In genomic region chr1:15684468-15685283, GRCh38 we compare ENCODE assay signal across 8 cellular contexts. TPM values are rescaled to one million over a fixed set of nuclear protein-coding genes. Genes with fewer than 3 reads are reported as not detected.
DNase-seq lines count a peak whose midpoint lies in the region; ATAC-seq, FAIRE-seq and TF ChIP-seq lines count a peak whose summit lies in the region.

No MANE protein-coding gene starts in this region.

- peak; percentile 85 for ATAC-seq in K562
- no peak for ATAC-seq in GM18858 (IDR thresholded peaks at IDR 0.05; ENCODE audit: unreplicated experiment)

- H3K9me3 ChIP-seq in SK-N-MC (ENCODE audit: low read depth, low read length), result no peaks in the 10 kb centered on the region
- H3K9me3 ChIP-seq in K562 (replicated peaks; ENCODE audit: control insufficient read depth, insufficient read depth, low read depth, low read length), result no peaks in the 10 kb centered on the region; the same call in 1 of the 2 replicates
- H3K9me3 ChIP-seq in iPS-18c (ENCODE audit: control insufficient read depth, insufficient read depth, low read length), result no peaks in the 10 kb centered on the region
- no peaks in the 10 kb centered on the region for H3K9me3 ChIP-seq in smooth muscle cell (replicated peaks; ENCODE audit: low read depth)

- no peaks in the 10 kb centered on the region for H3K36me3 ChIP-seq in SK-N-MC (ENCODE audit: insufficient read depth, low read length)
- H3K36me3 ChIP-seq in K562 (ENCODE audit: control insufficient read depth, insufficient read depth, low read length), result peaks cover 20% of the 10 kb centered on the region
- no peaks in the 10 kb centered on the region for H3K36me3 ChIP-seq in smooth muscle cell (ENCODE audit: low read depth)

- peak; percentile 45 for DNase-seq in EH (ENCODE audit: low read depth)
- no peak for DNase-seq in HFF-Myc (ENCODE audit: extremely low read depth, low read depth)
- DNase-seq in SK-N-MC (ENCODE audit: low read depth, low spot score), result no peak
- DNase-seq in K562 (ENCODE audit: extremely low read depth in 1 of 4, low spot score in 3 of 4), result peak; percentile 79 to 90 (median 88)
- DNase-seq in smooth muscle cell (lab: John Stamatoyannopoulos, UW; ENCODE audit: unreplicated experiment), result no peak
- no peak for DNase-seq in ureter (ENCODE audit: low spot score)

- intact Hi-C loops in K562 (cut with micrococcal nuclease), result no loop called here

- no peak; the same call in 1 of the 2 replicates for TF ChIP-seq EP300 in K562 (IDR thresholded peaks at IDR 0.05; ENCODE audit: low read length)

- TF ChIP-seq CTCF in HFF-Myc (IDR thresholded peaks at IDR 0.05; ENCODE audit: low read depth, low read length, missing control alignments), result no peak
- no peak; a peak in 1 of 6 replicates for TF ChIP-seq CTCF in K562 (IDR thresholded peaks at IDR 0.05 in 2 of 3, conservative IDR thresholded peaks at IDR 0.05 in 1 of 3; ENCODE audit: insufficient read depth in 2 of 3, low read depth in 1 of 3, low read length in 3 of 3)
- TF ChIP-seq CTCF in smooth muscle cell (IDR thresholded peaks at IDR 0.05; ENCODE audit: borderline replicate concordance, insufficient read depth, poor library complexity, severe bottlenecking), result no peak

- H3K79me2 ChIP-seq in K562 (ENCODE audit: control insufficient read depth, insufficient read depth, low read length) (peaks cover 53% of the 10 kb centered on the region), smooth muscle cell (ENCODE audit: low read depth) (peaks cover 52% of the 10 kb centered on the region)

- H3F3A ChIP-seq in smooth muscle cell (ENCODE audit: low read depth), result peaks cover 9% of the 10 kb centered on the region

- peak overlapping the region; percentile 43 for H2AFZ ChIP-seq in K562 (ENCODE audit: low read depth, low read length)
- peak overlapping the region; percentile 79 for H2AFZ ChIP-seq in smooth muscle cell (ENCODE audit: low read depth)

- H3K9ac ChIP-seq in SK-N-MC (ENCODE audit: insufficient read length) (peak overlapping the region; percentile 77), K562 (ENCODE audit: insufficient read depth in 1 of 2, low read depth in 2 of 2, low read length in 2 of 2) (peak overlapping the region; percentile 83 to 97), smooth muscle cell (ENCODE audit: low read depth) (peak overlapping the region; percentile 94)

- no peaks in the 10 kb centered on the region for H4K20me1 ChIP-seq in K562 (replicated peaks; ENCODE audit: control insufficient read depth, insufficient read depth, low read length)
- H4K20me1 ChIP-seq in smooth muscle cell (ENCODE audit: low read depth), result peaks cover 48% of the 10 kb centered on the region

- H3K4me1 ChIP-seq in K562 (replicated peaks in 1 of 2; ENCODE audit: control insufficient read depth in 2 of 2, insufficient read depth in 2 of 2, low read length in 2 of 2) (peaks cover 18 to 31% of the 10 kb centered on the region in 2 experiments; a peak in 4 of 5 replicates), smooth muscle cell (ENCODE audit: low read depth) (peaks cover 10% of the 10 kb centered on the region)

- H3K9me1 ChIP-seq in K562 (ENCODE audit: control insufficient read depth, insufficient read depth, low read length), result no peaks in the 10 kb centered on the region

- H3K27me3 ChIP-seq in K562 (ENCODE audit: control insufficient read depth in 2 of 2, insufficient read depth in 2 of 2, low read length in 2 of 2) (no peaks in the 10 kb centered on the region), smooth muscle cell (ENCODE audit: low read depth) (no peaks in the 10 kb centered on the region)

- WGBS in K562 (ENCODE audit: insufficient coverage, low coverage, missing lambda C conversion rate), result 1% methylated on average over 32 of the region's 72 CpGs
- WGBS in smooth muscle cell (ENCODE audit: low lambda C conversion rate), result under 1% methylated on average over 29 of the region's 72 CpGs

- POLR2A ChIA-PET in K562 (lab: Yijun Ruan, JAX), result interaction anchor here (0.9 to 2.0 kb wide), 5 partner anchors 8 to 17 kb away, joined by 3 to 6 read pairs (median 4); no protein-coding TSS in a partner anchor

- no TSS peak for BruUV-seq in K562 (replicated peaks; lab: Mats Ljungman, UMichigan)

- FAIRE-seq in K562 (lab: Jason Lieb, UNC), result peak; percentile 78

- CTCF ChIA-PET in K562 (lab: Yijun Ruan, JAX; ENCODE audit: low intra/inter-chr PET ratio), result interaction anchor here (0.7 kb wide), 1 partner anchor 139 kb away, joined by 4 read pairs; no protein-coding TSS in a partner anchor

- H3K4me2 ChIP-seq in K562 (ENCODE audit: insufficient read depth, low read length) (peak overlapping the region; percentile 85), smooth muscle cell (peak overlapping the region; percentile 94)

- peak; percentile 22; the same call in 1 of the 2 replicates for TF ChIP-seq POLR2A in K562 (conservative IDR thresholded peaks at IDR 0.05)

- H3K4me3 ChIP-seq in HFF-Myc (replicated peaks; ENCODE audit: low read depth, low read length), result peak overlapping the region; percentile 73
- peak overlapping the region; percentile 82 for H3K4me3 ChIP-seq in SK-N-MC
- peak overlapping the region; percentile 96 for H3K4me3 ChIP-seq in K562
- H3K4me3 ChIP-seq in iPS-18c (ENCODE audit: insufficient read depth, low read depth, low read length), result peak overlapping the region; percentile 75
- peak overlapping the region; percentile 99 for H3K4me3 ChIP-seq in smooth muscle cell

- H3K27ac ChIP-seq in SK-N-MC (0 out of 2 replicates have a peak overlapping the region, but pooled peaks have one; percentile 1), K562 (ENCODE audit: extremely low read depth, low read depth, low read length) (peak overlapping the region; percentile 86), smooth muscle cell (ENCODE audit: low read depth) (peak overlapping the region; percentile 81)

- in situ Hi-C loops in K562 (cut with MboI), result no loop called here

- TF ChIP-seq RAD21 in K562 (CRISPR knock-in tag; conservative IDR thresholded peaks at IDR 0.05 in 1 of 2, IDR thresholded peaks at IDR 0.05 in 1 of 2), result no peak

RNA-seq across cellular contexts. Expression of gene PLEKHM2, which starts 0.6 kb away (rescaled TPM):
- 33.4 and 106 TPM in 2 replicates for total RNA-seq in K562 (2011; cell fraction: chromatin; rRNA removed; ENCODE audit: low replicate concordance)
- 69.5 and 71.2 TPM in 2 replicates for total RNA-seq in K562 (2011; cell fraction: nucleolus; rRNA removed)
- 36.4 and 44.3 TPM in 2 replicates for total RNA-seq in K562 (2011; cell fraction: nucleoplasm; rRNA removed)
- 28.6 and 36.7 TPM in 2 replicates for total RNA-seq in K562 (2014; rRNA removed)
- total RNA-seq in K562 (2014; rRNA removed; fragmentation: Illumina TruSeq; extraction: Trizol), result 7.8 and 15.6 TPM in 2 replicates
- 33.2 and 34.3 TPM in 2 replicates for total RNA-seq in K562 (2015; rRNA removed; fragmentation: Illumina TruSeq; extraction: Trizol)
- 63.7 and 65.3 TPM in 2 replicates for total RNA-seq in K562 (2021)
- 34.9 and 54.1 TPM in 2 replicates for polyA plus RNA-seq in K562 (2011; rRNA removed)
- 50.7 and 63.4 TPM in 2 replicates for polyA plus RNA-seq in K562 (2011; cell fraction: cytosol; rRNA removed)
- polyA plus RNA-seq in K562 (2011; cell fraction: nucleus; rRNA removed), result 122 and 150 TPM in 2 replicates
- polyA plus RNA-seq in K562 (2012), result 43.7 and 66.8 TPM in 2 replicates
- polyA plus RNA-seq in K562 (2014; fragmentation: Illumina TruSeq; extraction: Trizol), result 35.1 and 47.8 TPM in 2 replicates
- under 1 TPM; 0.27 to 0.78 TPM for polyA plus RNA-seq in K562 (2014; fragmentation: Nextera tagmentation; extraction: Ambion mirVana)
- 41.1 and 42.7 TPM in 2 replicates for polyA plus RNA-seq in K562 (2014; rRNA removed)
- 17.2 and 24.3 TPM in 2 replicates for polyA minus RNA-seq in K562 (2011; rRNA and poly(A)+ RNA removed)
- 35.5 and 58.1 TPM in 2 replicates for polyA minus RNA-seq in K562 (2011; cell fraction: cytosol; rRNA and poly(A)+ RNA removed)
- 17.6 and 24.7 TPM in 2 replicates for polyA minus RNA-seq in K562 (2011; cell fraction: nucleus; rRNA and poly(A)+ RNA removed)
- 29.5 and 39.6 TPM in 2 replicates for total RNA-seq in smooth muscle cell
- polyA plus RNA-seq in smooth muscle cell, result 26.5 and 32.0 TPM in 2 replicates
- total RNA-seq in ureter, result 40.6 TPM

RNA-seq across cellular contexts. Expression of gene SLC25A34, which starts 51.4 kb away (rescaled TPM):
- 0.86 and 1.9 TPM in 2 replicates for total RNA-seq in K562 (2011; cell fraction: chromatin; rRNA removed; ENCODE audit: low replicate concordance)
- 1.1 and 1.8 TPM in 2 replicates for total RNA-seq in K562 (2011; cell fraction: nucleolus; rRNA removed)
- total RNA-seq in K562 (2011; cell fraction: nucleoplasm; rRNA removed), result 1.1 and 1.6 TPM in 2 replicates
- total RNA-seq in K562 (2014; rRNA removed) (0.41 and 0.78 TPM in 2 replicates), K562 (2014; rRNA removed; fragmentation: Illumina TruSeq; extraction: Trizol) (0.06 and 0.11 TPM in 2 replicates), K562 (2015; rRNA removed; fragmentation: Illumina TruSeq; extraction: Trizol) (0.26 and 0.43 TPM in 2 replicates), K562 (2021) (0.13 and 0.16 TPM in 2 replicates), smooth muscle cell (0.22 and 0.76 TPM in 2 replicates), ureter (3.9 TPM)
- polyA plus RNA-seq in K562 (2011; rRNA removed) (0.24 and 0.31 TPM in 2 replicates), K562 (2014; fragmentation: Illumina TruSeq; extraction: Trizol) (0.16 and 0.21 TPM in 2 replicates), K562 (2014; fragmentation: Nextera tagmentation; extraction: Ambion mirVana) (under 1 TPM; 0.01 to 0.03 TPM), K562 (2014; rRNA removed) (0.22 and 0.57 TPM in 2 replicates), smooth muscle cell (1.6 and 2.1 TPM in 2 replicates)
- polyA plus RNA-seq in K562 (2011; cell fraction: cytosol; rRNA removed), result 0.18 and 0.34 TPM in 2 replicates
- polyA plus RNA-seq in K562 (2011; cell fraction: nucleus; rRNA removed), result 0.94 and 1.9 TPM in 2 replicates
- 0.25 and 0.55 TPM in 2 replicates for polyA plus RNA-seq in K562 (2012)
- polyA minus RNA-seq in K562 (2011; rRNA and poly(A)+ RNA removed), result 0.12 and 0.35 TPM in 2 replicates
- not detected in 2 replicates for polyA minus RNA-seq in K562 (2011; cell fraction: cytosol; rRNA and poly(A)+ RNA removed)
- polyA minus RNA-seq in K562 (2011; cell fraction: nucleus; rRNA and poly(A)+ RNA removed), result 0.40 and 0.78 TPM in 2 replicates

RNA-seq across cellular contexts. Expression of gene TMEM82, which starts 57.6 kb away (rescaled TPM):
- total RNA-seq in K562 (2011; cell fraction: chromatin; rRNA removed; ENCODE audit: low replicate concordance), result not detected in 2 replicates
- total RNA-seq in K562 (2011; cell fraction: nucleolus; rRNA removed), result not detected in 2 replicates
- not detected in 2 replicates for total RNA-seq in K562 (2011; cell fraction: nucleoplasm; rRNA removed)
- total RNA-seq in K562 (2014; rRNA removed), result not detected in 2 replicates
- not detected in 2 replicates for total RNA-seq in K562 (2014; rRNA removed; fragmentation: Illumina TruSeq; extraction: Trizol)
- total RNA-seq in K562 (2015; rRNA removed; fragmentation: Illumina TruSeq; extraction: Trizol), result not detected in 2 replicates
- total RNA-seq in K562 (2021), result not detected in 2 replicates
- not detected in 2 replicates for polyA plus RNA-seq in K562 (2011; rRNA removed)
- not detected in 2 replicates for polyA plus RNA-seq in K562 (2011; cell fraction: cytosol; rRNA removed)
- polyA plus RNA-seq in K562 (2011; cell fraction: nucleus; rRNA removed), result not detected in 2 replicates
- not detected in 2 replicates for polyA plus RNA-seq in K562 (2012)
- not detected in 2 replicates for polyA plus RNA-seq in K562 (2014; fragmentation: Illumina TruSeq; extraction: Trizol)
- polyA plus RNA-seq in K562 (2014; fragmentation: Nextera tagmentation; extraction: Ambion mirVana), result not detected
- polyA plus RNA-seq in K562 (2014; rRNA removed), result not detected in 2 replicates
- not detected in 2 replicates for polyA minus RNA-seq in K562 (2011; rRNA and poly(A)+ RNA removed)
- polyA minus RNA-seq in K562 (2011; cell fraction: cytosol; rRNA and poly(A)+ RNA removed), result not detected in 2 replicates
- polyA minus RNA-seq in K562 (2011; cell fraction: nucleus; rRNA and poly(A)+ RNA removed), result not detected in 2 replicates
- total RNA-seq in smooth muscle cell, result not detected in 2 replicates
- polyA plus RNA-seq in smooth muscle cell, result not detected in 2 replicates
- not detected for total RNA-seq in ureter

Comparison
In these comparisons a context has a peak if more than half of its experiments do, and no peak if none do; other contexts are left out.
1. DNase-seq: peak in EH (single experiment) and K562 (4 of 4); none in HFF-Myc (single experiment), SK-N-MC (single experiment), smooth muscle cell (single experiment) and ureter (single experiment).
2. H3K27ac ChIP-seq: peak in every context shown above with its lines; median percentile 86 in K562; 81 in smooth muscle cell; 1 in SK-N-MC.
3. Peak in every context shown above with its lines, with median percentiles within 50 percentile points of each other: H3K4me3 ChIP-seq and H3K9ac ChIP-seq.